ENCODE assay signal across 1 cellular context in genomic region chr7:151057989-151058765, GRCh38.
TF ChIP-seq lines count a peak whose summit lies in the region.

No MANE protein-coding gene starts in this region.

TF ChIP-seq in WTC11, 78 proteins besides CTCF, POLR2A, EP300 and RAD21 (continued from another document and continues in another):
- no peak for TF ChIP-seq PREB (CRISPR knock-in tag; IDR thresholded peaks at IDR 0.05; ENCODE audit: borderline replicate concordance)
- TF ChIP-seq AFF4 (CRISPR knock-in tag; IDR thresholded peaks at IDR 0.05; ENCODE audit: borderline replicate concordance), result no peak
- TF ChIP-seq JAZF1 (CRISPR knock-in tag; IDR thresholded peaks at IDR 0.05), result no peak
- TF ChIP-seq E2F4 (CRISPR knock-in tag; IDR thresholded peaks at IDR 0.05; ENCODE audit: borderline replicate concordance, low read depth), result no peak
- peak; percentile 92 for TF ChIP-seq FOXK1 (CRISPR knock-in tag; IDR thresholded peaks at IDR 0.05)
- no peak for TF ChIP-seq ATF6 (CRISPR knock-in tag; IDR thresholded peaks at IDR 0.05)
- TF ChIP-seq TEAD1 (CRISPR knock-in tag; IDR thresholded peaks at IDR 0.05), result no peak
- no peak for TF ChIP-seq ZNF232 (CRISPR knock-in tag; IDR thresholded peaks at IDR 0.05)
- TF ChIP-seq ZNF219 (CRISPR knock-in tag; IDR thresholded peaks at IDR 0.05; ENCODE audit: borderline replicate concordance), result no peak
- no peak for TF ChIP-seq ZNF512 (CRISPR knock-in tag; IDR thresholded peaks at IDR 0.05; ENCODE audit: borderline replicate concordance)
- no peak for TF ChIP-seq IRF2 (CRISPR knock-in tag; IDR thresholded peaks at IDR 0.05; ENCODE audit: borderline replicate concordance, low read depth)
- TF ChIP-seq ZSCAN18 (CRISPR knock-in tag; IDR thresholded peaks at IDR 0.05), result no peak
- TF ChIP-seq SMAD3 (CRISPR knock-in tag; IDR thresholded peaks at IDR 0.05; ENCODE audit: borderline replicate concordance), result no peak
- TF ChIP-seq ZNF396 (CRISPR knock-in tag; IDR thresholded peaks at IDR 0.05; ENCODE audit: borderline replicate concordance), result no peak
- no peak for TF ChIP-seq ZNF425 (CRISPR knock-in tag; conservative IDR thresholded peaks at IDR 0.05)
- TF ChIP-seq KAT7 (CRISPR knock-in tag; IDR thresholded peaks at IDR 0.05; ENCODE audit: borderline replicate concordance), result no peak
- TF ChIP-seq ZNF263 (CRISPR knock-in tag; IDR thresholded peaks at IDR 0.05; ENCODE audit: low read depth), result no peak
- TF ChIP-seq ATF2 (CRISPR knock-in tag; IDR thresholded peaks at IDR 0.05; ENCODE audit: borderline replicate concordance, low read depth), result no peak
- no peak for TF ChIP-seq RELA (CRISPR knock-in tag; IDR thresholded peaks at IDR 0.05; ENCODE audit: borderline replicate concordance)
- TF ChIP-seq MXD4 (CRISPR knock-in tag; IDR thresholded peaks at IDR 0.05; ENCODE audit: borderline replicate concordance), result no peak
- TF ChIP-seq MLX (CRISPR knock-in tag; IDR thresholded peaks at IDR 0.05), result no peak
- TF ChIP-seq ZNF423 (CRISPR knock-in tag; IDR thresholded peaks at IDR 0.05), result no peak
- TF ChIP-seq FOXP1 (CRISPR knock-in tag; IDR thresholded peaks at IDR 0.05; ENCODE audit: borderline replicate concordance), result no peak
- no peak for TF ChIP-seq GRHL2 (CRISPR knock-in tag; IDR thresholded peaks at IDR 0.05; ENCODE audit: insufficient replicate concordance, severe bottlenecking)
- TF ChIP-seq TEAD4 (CRISPR knock-in tag; IDR thresholded peaks at IDR 0.05), result no peak
- no peak for TF ChIP-seq EMX1 (CRISPR knock-in tag; IDR thresholded peaks at IDR 0.05)
- no peak for TF ChIP-seq NFE2L1 (CRISPR knock-in tag; IDR thresholded peaks at IDR 0.05)
- no peak for TF ChIP-seq ZMAT4 (CRISPR knock-in tag; IDR thresholded peaks at IDR 0.05)
- TF ChIP-seq ELF4 (CRISPR knock-in tag; IDR thresholded peaks at IDR 0.05; ENCODE audit: low read depth), result no peak
- no peak for TF ChIP-seq ZNF671 (CRISPR knock-in tag; IDR thresholded peaks at IDR 0.05)
- peak; percentile 72 for TF ChIP-seq GABPB1 (CRISPR knock-in tag; IDR thresholded peaks at IDR 0.05)
- no peak for TF ChIP-seq AR (CRISPR knock-in tag; IDR thresholded peaks at IDR 0.05)
- no peak for TF ChIP-seq FOXP4 (CRISPR knock-in tag; IDR thresholded peaks at IDR 0.05)
- TF ChIP-seq FOXJ3 (CRISPR knock-in tag; IDR thresholded peaks at IDR 0.05; ENCODE audit: borderline replicate concordance), result no peak
